3 cellular contexts compared by ENCODE assay signal in genomic region chr14:73685328-73685727, GRCh38.
TF ChIP-seq lines count a peak whose summit lies in the region.

No MANE protein-coding gene starts in this region.

TF ChIP-seq in IMR-90, 13 proteins besides CTCF, POLR2A, EP300 and RAD21:
- TF ChIP-seq FOS (IDR thresholded peaks at IDR 0.05; ENCODE audit: low read depth, low read length) (no peak), CEBPB (IDR thresholded peaks at IDR 0.05; ENCODE audit: low read depth, low read length) (peak; percentile 64), BHLHE40 (IDR thresholded peaks at IDR 0.05; ENCODE audit: low read depth, low read length) (no peak)
- TF ChIP-seq, protein P1, sequence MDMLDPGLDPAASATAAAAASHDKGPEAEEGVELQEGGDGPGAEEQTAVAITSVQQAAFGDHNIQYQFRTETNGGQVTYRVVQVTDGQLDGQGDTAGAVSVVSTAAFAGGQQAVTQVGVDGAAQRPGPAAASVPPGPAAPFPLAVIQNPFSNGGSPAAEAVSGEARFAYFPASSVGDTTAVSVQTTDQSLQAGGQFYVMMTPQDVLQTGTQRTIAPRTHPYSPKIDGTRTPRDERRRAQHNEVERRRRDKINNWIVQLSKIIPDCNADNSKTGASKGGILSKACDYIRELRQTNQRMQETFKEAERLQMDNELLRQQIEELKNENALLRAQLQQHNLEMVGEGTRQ (IDR thresholded peaks at IDR 0.05; ENCODE audit: low read depth, low read length), result no peak

TF ChIP-seq in Ishikawa, 13 proteins besides CTCF, POLR2A, EP300 and RAD21:
- peak; percentile 73; the same call in 1 of the 2 replicates for TF ChIP-seq CEBPB (IDR thresholded peaks at IDR 0.05)
- TF ChIP-seq NFIC (IDR thresholded peaks at IDR 0.05), result no peak

TF ChIP-seq in K562, 482 proteins besides CTCF, POLR2A, EP300 and RAD21:
- no peak for TF ChIP-seq MBD2 (IDR thresholded peaks at IDR 0.05; ENCODE audit: borderline replicate concordance, low read depth)
- TF ChIP-seq ZNF507 (tag; conservative IDR thresholded peaks at IDR 0.05), result no peak
- TF ChIP-seq CEBPG (CRISPR knock-in tag; IDR thresholded peaks at IDR 0.05), result no peak
- TF ChIP-seq CEBPG (tag; conservative IDR thresholded peaks at IDR 0.05 in 1 of 2, IDR thresholded peaks at IDR 0.05 in 1 of 2), result peak; percentile 15 to 42; a peak in 1 of 4 replicates
- TF ChIP-seq CEBPB (tag; IDR thresholded peaks at IDR 0.05), result peak; percentile 73
- no peak for TF ChIP-seq SRSF7 (optimal IDR thresholded peaks at IDR 0.05; ENCODE audit: low read depth, low read length)
- TF ChIP-seq DMBX1 (CRISPR knock-in tag; IDR thresholded peaks at IDR 0.05; ENCODE audit: borderline replicate concordance), result no peak
